In genomic region chr14:44010071-44010470, GRCh38 we compare ENCODE assay signal across 18 cellular contexts.
DNase-seq lines count a peak whose midpoint lies in the region; ATAC-seq and TF ChIP-seq lines count a peak whose summit lies in the region.
"Had no signal": no experiment of that assay in that cellular context is flagged by ENCODE, and none has a peak within 500 bp of the region (broad histone marks: within the 10 kb centered on the region; RNA-seq: fewer than 3 reads in every experiment).

No MANE protein-coding gene starts in this region.

- no peaks in the 10 kb centered on the region for H3K9me3 ChIP-seq in hepatocyte (ENCODE audit: low read depth)
- H3K9me3 ChIP-seq in liver (ENCODE audit: control insufficient read depth in 4 of 4, low read length in 3 of 4): no peaks in the 10 kb centered on the region
- H3K9me3 ChIP-seq in A673 (ENCODE audit: low read depth, low read length, poor library complexity, severe bottlenecking): no peaks in the 10 kb centered on the region
- H3K9me3 ChIP-seq: A549, HAP-1 had no signal

- H3K27me3 ChIP-seq in hepatocyte: no peaks in the 10 kb centered on the region
- H3K27me3 ChIP-seq in liver (ENCODE audit: control insufficient read depth in 4 of 4, insufficient read depth in 4 of 4, low read length in 3 of 4): no peaks in the 10 kb centered on the region
- no peaks in the 10 kb centered on the region for H3K27me3 ChIP-seq in A673 (replicated peaks; ENCODE audit: insufficient read depth, low read depth, low read length, poor library complexity)

- no peaks in the 10 kb centered on the region for H3K36me3 Mint-ChIP-seq in activated naive CD4-positive, alpha-beta T cell treated with anti-CD3 and anti-CD28 coated beads, Interleukin-2, amount 10 ng/mL, durations not matched to agents 7 days and 5 days
- H3K36me3 Mint-ChIP-seq: CD4-positive, alpha-beta memory T cell had no signal

- H3K36me3 ChIP-seq in hepatocyte (replicated peaks; ENCODE audit: insufficient read depth, low read depth): no peaks in the 10 kb centered on the region
- no peaks in the 10 kb centered on the region for H3K36me3 ChIP-seq in liver (ENCODE audit: control insufficient read depth in 4 of 4, insufficient read depth in 3 of 4, low read depth in 1 of 4, low read length in 3 of 4)
- H3K36me3 ChIP-seq in A673 (ENCODE audit: insufficient read depth, low read length, poor library complexity, severe bottlenecking): no peaks in the 10 kb centered on the region
- H3K36me3 ChIP-seq: HAP-1 had no signal

- H3K4me3 ChIP-seq in LNCaP clone FGC (ENCODE audit: low read depth, low read length) (no peak overlapping the region), hepatocyte (no peak overlapping the region), liver (ENCODE audit: low read depth in 1 of 3, low read length in 3 of 3) (peak overlapping the region in 1 of 3 donors; percentile 14), A673 (ENCODE audit: low read depth, low read length, poor library complexity, severe bottlenecking) (no peak overlapping the region)
- H3K4me3 ChIP-seq: A549, HAP-1 had no signal

- intact Hi-C loops in A673 (cut with micrococcal nuclease; ENCODE audit: unreplicated experiment): no loop called here

- peak overlapping the region; percentile 12 to 54 for H3K9ac ChIP-seq in liver (ENCODE audit: low read depth in 1 of 2, low read length in 2 of 2)

- TF ChIP-seq CTCF in LNCaP clone FGC (IDR thresholded peaks at IDR 0.05; ENCODE audit: control insufficient read depth, extremely low read depth, insufficient read depth) (no peak), hepatocyte (IDR thresholded peaks at IDR 0.05; ENCODE audit: poor library complexity) (no peak), liver (IDR thresholded peaks at IDR 0.05; ENCODE audit: low read depth, low read length, missing input control) (no peak), A673 (conservative IDR thresholded peaks at IDR 0.05; ENCODE audit: low read depth, low read length) (no peak)

- H2AFZ ChIP-seq in hepatocyte: no peak overlapping the region

- TF ChIP-seq EP300 in Ishikawa (IDR thresholded peaks at IDR 0.05; ENCODE audit: borderline replicate concordance): no peak

- CTCF ChIA-PET in A673 (lab: Charles Lee): no interaction called here
- CTCF ChIA-PET in activated naive CD4-positive, alpha-beta T cell treated with anti-CD3 and anti-CD28 coated beads, Interleukin-2, amount 10 ng/mL, durations not matched to agents 7 days and 5 days (lab: Charles Lee): no interaction called here

- ATAC-seq in HG02623 (IDR thresholded peaks at IDR 0.05; ENCODE audit: unreplicated experiment): no peak
- no peak for ATAC-seq in HG03354 (IDR thresholded peaks at IDR 0.05; ENCODE audit: poor library complexity, severe bottlenecking, unreplicated experiment)
- ATAC-seq: A549 had no signal

- H4K20me1 ChIP-seq in hepatocyte (ENCODE audit: insufficient read depth, poor library complexity, severe bottlenecking): no peaks in the 10 kb centered on the region

- H3K4me1 Mint-ChIP-seq in activated naive CD4-positive, alpha-beta T cell treated with anti-CD3 and anti-CD28 coated beads, Interleukin-2, amount 10 ng/mL, durations not matched to agents 7 days and 5 days: no peaks in the 10 kb centered on the region
- H3K4me1 Mint-ChIP-seq: CD4-positive, alpha-beta memory T cell had no signal

- H3K4me2 ChIP-seq in hepatocyte: peak overlapping the region; percentile 18
- H3K4me2 ChIP-seq: A549 had no signal

- no TSS peak for BruUV-seq in A673 (replicated peaks; lab: Mats Ljungman, UMichigan)

- H3K4me3 Mint-ChIP-seq in activated naive CD4-positive, alpha-beta T cell treated with anti-CD3 and anti-CD28 coated beads, Interleukin-2, amount 10 ng/mL, durations not matched to agents 7 days and 5 days: no peak overlapping the region
- H3K4me3 Mint-ChIP-seq: CD4-positive, alpha-beta memory T cell; HFFc6 had no signal

- H3K27ac Mint-ChIP-seq in activated naive CD4-positive, alpha-beta T cell treated with anti-CD3 and anti-CD28 coated beads, Interleukin-2, amount 10 ng/mL, durations not matched to agents 7 days and 5 days: no peak overlapping the region
- H3K27ac Mint-ChIP-seq: CD4-positive, alpha-beta memory T cell; HFFc6 had no signal

- WGBS in hepatocyte (ENCODE audit: low lambda C conversion rate, missing lambda C conversion rate): 46% methylated on average over 3 of the region's 3 CpGs
- WGBS in liver: 27% methylated on average over 3 of the region's 3 CpGs

- H3K4me1 ChIP-seq in hepatocyte (ENCODE audit: insufficient read depth) (no peaks in the 10 kb centered on the region), liver (ENCODE audit: control insufficient read depth in 4 of 4, insufficient read depth in 4 of 4, low read length in 3 of 4) (peaks cover 0 to 16% (median 7%) of the 10 kb centered on the region in 4 donors), A673 (ENCODE audit: insufficient read depth, low read length, poor library complexity, severe bottlenecking) (peaks cover 11% of the 10 kb centered on the region)
- H3K4me1 ChIP-seq: A549 had no signal

- no peak for TF ChIP-seq RAD21 in Ishikawa (IDR thresholded peaks at IDR 0.05; ENCODE audit: low read depth)
- TF ChIP-seq RAD21 in liver (IDR thresholded peaks at IDR 0.05): no peak

- DNase-seq in LNCaP clone FGC (ENCODE audit: low read depth) (peak; percentile 37), hepatocyte (ENCODE audit: low spot score) (no peak), A673 (ENCODE audit: low spot score) (no peak)
- no peak for DNase-seq in activated naive CD4-positive, alpha-beta T cell treated with anti-CD3 and anti-CD28 coated beads, Interleukin-2, amount 10 ng/mL, durations not matched to agents 7 days and 5 days
- DNase-seq: 8988T; C1 segment of cervical spinal cord; Calu3; CD4-positive, alpha-beta memory T cell; COR-L47; DND-41; GOT3; HFFc6 had no signal

- H3K9me3 Mint-ChIP-seq in activated naive CD4-positive, alpha-beta T cell treated with anti-CD3 and anti-CD28 coated beads, Interleukin-2, amount 10 ng/mL, durations not matched to agents 7 days and 5 days: peaks cover 4% of the 10 kb centered on the region

- H3K79me2 ChIP-seq in hepatocyte: no peaks in the 10 kb centered on the region

- no peaks in the 10 kb centered on the region for H3K27me3 Mint-ChIP-seq in activated naive CD4-positive, alpha-beta T cell treated with anti-CD3 and anti-CD28 coated beads, Interleukin-2, amount 10 ng/mL, durations not matched to agents 7 days and 5 days
- H3K27me3 Mint-ChIP-seq: CD4-positive, alpha-beta memory T cell had no signal

- H3K27ac ChIP-seq in hepatocyte (peak overlapping the region; percentile 17), liver (ENCODE audit: low read depth in 1 of 2, low read length in 2 of 2) (peak overlapping the region; percentile 72 to 80), A673 (ENCODE audit: low read depth, low read length, poor library complexity, severe bottlenecking) (no peak overlapping the region)
- H3K27ac ChIP-seq: A549 had no signal

- no peaks in the 10 kb centered on the region for H3K9me2 ChIP-seq in hepatocyte (replicated peaks; ENCODE audit: insufficient read depth)

- POLR2A ChIA-PET in A673 (lab: Charles Lee; ENCODE audit: low non-redundant PET): interaction anchor here (0.6 kb wide), 1 partner anchor 1465 kb away, joined by 3 read pairs; no protein-coding TSS in a partner anchor

TF ChIP-seq in Ishikawa, 13 proteins besides CTCF, POLR2A, EP300 and RAD21:
- TF ChIP-seq CEBPB (IDR thresholded peaks at IDR 0.05) (peak; percentile 63), TCF12 (IDR thresholded peaks at IDR 0.05; ENCODE audit: low read depth) (no peak)
TF ChIP-seq in Ishikawa: peak in this region for 1.

TF ChIP-seq in liver, 16 proteins besides CTCF, POLR2A, EP300 and RAD21 (continues in another document):
- no peak for TF ChIP-seq GABPA (IDR thresholded peaks at IDR 0.05 in 1 of 2, conservative IDR thresholded peaks at IDR 0.05 in 1 of 2)
- TF ChIP-seq FOXA1 (IDR thresholded peaks at IDR 0.05): no peak
- TF ChIP-seq FOXA2 (IDR thresholded peaks at IDR 0.05): no peak
- TF ChIP-seq ZBTB33 (IDR thresholded peaks at IDR 0.05): no peak
- TF ChIP-seq RXRA (IDR thresholded peaks at IDR 0.05): no peak
- TF ChIP-seq JUND (IDR thresholded peaks at IDR 0.05): no peak
- TF ChIP-seq HNF4A (conservative IDR thresholded peaks at IDR 0.05): no peak
